10 cellular contexts compared by ENCODE assay signal in the genomic region with DNA sequence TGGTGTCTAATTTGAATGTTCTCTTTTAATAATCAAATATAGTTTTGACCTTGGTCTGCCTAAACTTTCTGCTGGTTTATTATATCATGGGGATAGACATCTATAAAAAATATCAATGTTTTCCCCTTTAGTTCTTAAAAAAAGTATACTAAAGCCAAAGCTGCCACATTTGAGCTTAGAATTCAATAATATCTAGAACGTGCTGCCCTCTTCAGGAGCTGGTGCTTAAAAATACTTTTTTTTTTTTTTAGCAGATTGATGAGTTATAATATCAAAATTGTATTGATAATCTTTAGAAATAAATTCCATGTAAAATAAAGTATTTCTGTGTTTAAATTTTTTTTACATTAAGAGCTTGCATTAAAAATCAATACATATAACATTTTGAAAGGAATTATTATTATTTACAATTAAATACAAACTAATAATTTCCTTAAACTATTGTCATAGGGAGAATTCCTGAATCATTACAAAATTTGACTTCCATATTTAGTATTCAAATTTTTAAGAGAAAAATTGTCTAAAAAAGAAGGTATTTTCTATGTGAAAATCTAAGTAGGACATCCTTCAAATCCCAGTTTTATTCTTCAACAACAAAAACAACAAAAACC. TPM values are rescaled to one million over a fixed set of nuclear protein-coding genes. Genes with fewer than 3 reads are reported as not detected.
DNase-seq lines count a peak whose midpoint lies in the region; ATAC-seq and TF ChIP-seq lines count a peak whose summit lies in the region.
"Had no signal": no experiment of that assay in that cellular context is flagged by ENCODE, and none has a peak within 500 bp of the region (broad histone marks: within the 10 kb centered on the region; RNA-seq: fewer than 3 reads in every experiment).

No MANE protein-coding gene starts in this region.

- peak overlapping the region in 2 of 3 experiments; percentile 42 to 66 for H3K27ac Mint-ChIP-seq in nephron
- H3K27ac Mint-ChIP-seq in stimulated activated memory B cell treated with anti-CD40 and anti-IgM and Interleukin-4, amounts not matched to agents 10 μg/mL and 1 μg/mL and 100 μg/mL, for 72 hours: no peak overlapping the region
- H3K27ac Mint-ChIP-seq: activated CD4-positive, alpha-beta T cell treated with anti-CD3 and anti-CD28 coated beads, Interleukin-2, amount 10 ng/mL, durations not matched to agents 24 days and 14 days; stimulated activated naive CD8-positive, alpha-beta T cell treated with anti-CD3 and anti-CD28 coated beads, Interleukin-15, Interleukin-2, amounts not matched to agents 100 ng/mL and 50 ng/mL, for 24 hours had no signal

- no peak overlapping the region for H3K4me3 ChIP-seq in LNCaP clone FGC (ENCODE audit: low read depth, low read length)
- no peak overlapping the region for H3K4me3 ChIP-seq in coronary artery

- no peaks in the 10 kb centered on the region for H3K27me3 Mint-ChIP-seq in nephron (ENCODE audit: low read depth)
- no peaks in the 10 kb centered on the region for H3K27me3 Mint-ChIP-seq in stimulated activated memory B cell treated with anti-CD40 and anti-IgM and Interleukin-4, amounts not matched to agents 10 μg/mL and 1 μg/mL and 100 μg/mL, for 72 hours
- H3K27me3 Mint-ChIP-seq: activated CD4-positive, alpha-beta T cell treated with anti-CD3 and anti-CD28 coated beads, Interleukin-2, amount 10 ng/mL, durations not matched to agents 24 days and 14 days; stimulated activated naive CD8-positive, alpha-beta T cell treated with anti-CD3 and anti-CD28 coated beads, Interleukin-15, Interleukin-2, amounts not matched to agents 100 ng/mL and 50 ng/mL, for 24 hours had no signal

- H3K36me3 Mint-ChIP-seq in nephron (ENCODE audit: low read depth): no peaks in the 10 kb centered on the region
- no peaks in the 10 kb centered on the region for H3K36me3 Mint-ChIP-seq in stimulated activated memory B cell treated with anti-CD40 and anti-IgM and Interleukin-4, amounts not matched to agents 10 μg/mL and 1 μg/mL and 100 μg/mL, for 72 hours

- peaks cover 27% of the 10 kb centered on the region for H3K4me1 Mint-ChIP-seq in nephron
- no peaks in the 10 kb centered on the region for H3K4me1 Mint-ChIP-seq in stimulated activated memory B cell treated with anti-CD40 and anti-IgM and Interleukin-4, amounts not matched to agents 10 μg/mL and 1 μg/mL and 100 μg/mL, for 72 hours
- H3K4me1 Mint-ChIP-seq: activated CD4-positive, alpha-beta T cell treated with anti-CD3 and anti-CD28 coated beads, Interleukin-2, amount 10 ng/mL, durations not matched to agents 24 days and 14 days had no signal

- no peak for ATAC-seq in stimulated activated memory B cell treated with anti-CD40 and anti-IgM and Interleukin-4, amounts not matched to agents 10 μg/mL and 1 μg/mL and 100 μg/mL, for 72 hours
- ATAC-seq in GM19463 (IDR thresholded peaks at IDR 0.05; ENCODE audit: unreplicated experiment): no peak

- H3K9me3 Mint-ChIP-seq in nephron: no peaks in the 10 kb centered on the region
- H3K9me3 Mint-ChIP-seq in stimulated activated memory B cell treated with anti-CD40 and anti-IgM and Interleukin-4, amounts not matched to agents 10 μg/mL and 1 μg/mL and 100 μg/mL, for 72 hours: no peaks in the 10 kb centered on the region
- H3K9me3 Mint-ChIP-seq: activated CD4-positive, alpha-beta T cell treated with anti-CD3 and anti-CD28 coated beads, Interleukin-2, amount 10 ng/mL, durations not matched to agents 24 days and 14 days; stimulated activated naive CD8-positive, alpha-beta T cell treated with anti-CD3 and anti-CD28 coated beads, Interleukin-15, Interleukin-2, amounts not matched to agents 100 ng/mL and 50 ng/mL, for 24 hours had no signal

- DNase-seq in EL: peak; percentile 32
- no peak for DNase-seq in LNCaP clone FGC (ENCODE audit: low read depth)
- DNase-seq in dermis blood vessel endothelial cell: peak; percentile 56
- DNase-seq in coronary artery (ENCODE audit: low spot score): no peak
- DNase-seq in NCI-H82 (lab: John Stamatoyannopoulos, UW): no peak
- DNase-seq: activated CD4-positive, alpha-beta T cell treated with anti-CD3 and anti-CD28 coated beads, Interleukin-2, amount 10 ng/mL, durations not matched to agents 24 days and 14 days had no signal

- no peak overlapping the region for H3K4me3 Mint-ChIP-seq in nephron
- H3K4me3 Mint-ChIP-seq in stimulated activated memory B cell treated with anti-CD40 and anti-IgM and Interleukin-4, amounts not matched to agents 10 μg/mL and 1 μg/mL and 100 μg/mL, for 72 hours: no peak overlapping the region
- H3K4me3 Mint-ChIP-seq: activated CD4-positive, alpha-beta T cell treated with anti-CD3 and anti-CD28 coated beads, Interleukin-2, amount 10 ng/mL, durations not matched to agents 24 days and 14 days; stimulated activated naive CD8-positive, alpha-beta T cell treated with anti-CD3 and anti-CD28 coated beads, Interleukin-15, Interleukin-2, amounts not matched to agents 100 ng/mL and 50 ng/mL, for 24 hours had no signal

- no peak overlapping the region for H3K27ac ChIP-seq in coronary artery

- peak; percentile 35; the same call in 1 of the 2 replicates for TF ChIP-seq CTCF in LNCaP clone FGC (IDR thresholded peaks at IDR 0.05; ENCODE audit: control insufficient read depth, extremely low read depth, insufficient read depth)
- TF ChIP-seq CTCF in nephron (IDR thresholded peaks at IDR 0.05; ENCODE audit: unreplicated experiment in 3 of 3): peak; percentile 30 to 53 (median 41)
- no peak for TF ChIP-seq CTCF in coronary artery (IDR thresholded peaks at IDR 0.05)

RNA-seq across cellular contexts. Expression of a gene that starts 40.1 kb away (rescaled TPM):
- 107 and 117 TPM in 2 replicates for total RNA-seq in dermis blood vessel endothelial cell

Comparison
In these comparisons a context has a peak if more than half of its experiments do, and no peak if none do; other contexts are left out.
1. DNase-seq: peak in EL (single experiment) and dermis blood vessel endothelial cell (single experiment); none in LNCaP clone FGC (single experiment), coronary artery (single experiment) and NCI-H82 (single experiment).